8 cellular contexts compared by ENCODE assay signal in genomic region chr6:150720774-150721233, GRCh38.
DNase-seq lines count a peak whose midpoint lies in the region; ATAC-seq and TF ChIP-seq lines count a peak whose summit lies in the region.

No MANE protein-coding gene starts in this region.

- no peaks in the 10 kb centered on the region for H3K27me3 ChIP-seq in SJCRH30
- no peaks in the 10 kb centered on the region for H3K27me3 ChIP-seq in WERI-Rb-1 (ENCODE audit: insufficient read depth, low read depth, severe bottlenecking)
- no peaks in the 10 kb centered on the region for H3K27me3 ChIP-seq in CD4-positive, alpha-beta memory T cell (ENCODE audit: insufficient read depth, low read length)

- H3K36me3 Mint-ChIP-seq in CD4-positive, alpha-beta memory T cell: no peaks in the 10 kb centered on the region

- peaks cover 3 to 12% (median 7%) of the 10 kb centered on the region in 4 donors for H3K4me1 Mint-ChIP-seq in CD4-positive, alpha-beta memory T cell

- POLR2A ChIA-PET in CD4-positive, alpha-beta memory T cell (lab: Charles Lee; ENCODE audit: partially characterized antibody): no interaction called here

- peaks cover 2 to 4% of the 10 kb centered on the region in 2 donors for H3K27me3 Mint-ChIP-seq in CD4-positive, alpha-beta memory T cell

- TF ChIP-seq CTCF in GM12864 (IDR thresholded peaks at IDR 0.05; ENCODE audit: low read depth, low read length, missing control alignments): peak; percentile 15
- no peak for TF ChIP-seq CTCF in GM20000 (IDR thresholded peaks at IDR 0.05; ENCODE audit: extremely low read depth, missing control alignments)
- no peak for TF ChIP-seq CTCF in WERI-Rb-1 (IDR thresholded peaks at IDR 0.05; ENCODE audit: low read depth, low read length)

- H3K4me3 ChIP-seq in GM12864 (ENCODE audit: low read depth, low read length) (no peak overlapping the region), SJCRH30 (no peak overlapping the region), WERI-Rb-1 (ENCODE audit: low read depth, low read length) (no peak overlapping the region)
- no peak overlapping the region for H3K4me3 ChIP-seq in CD4-positive, alpha-beta memory T cell (ENCODE audit: low read length in 2 of 2)

- CTCF ChIA-PET in CD4-positive, alpha-beta memory T cell (lab: Charles Lee; ENCODE audit: partially characterized antibody): interaction anchor here (0.7 kb wide), 1 partner anchor 9 kb away, joined by 3 read pairs; no protein-coding TSS in a partner anchor

- H3K36me3 ChIP-seq in SJCRH30 (no peaks in the 10 kb centered on the region), WERI-Rb-1 (no peaks in the 10 kb centered on the region)
- H3K36me3 ChIP-seq in CD4-positive, alpha-beta memory T cell (ENCODE audit: insufficient read depth, low read length): no peaks in the 10 kb centered on the region

- H3K4me3 Mint-ChIP-seq in CD4-positive, alpha-beta memory T cell: peak overlapping the region in 1 of 8 donors; percentile 27

- peaks cover 36% of the 10 kb centered on the region for H3K4me1 ChIP-seq in SJCRH30
- H3K4me1 ChIP-seq in CD4-positive, alpha-beta memory T cell (ENCODE audit: insufficient read depth, low read length): no peaks in the 10 kb centered on the region

- peak; percentile 97 for ATAC-seq in HG03457 (IDR thresholded peaks at IDR 0.05; ENCODE audit: unreplicated experiment)

- no peak overlapping the region for H3K27ac Mint-ChIP-seq in CD4-positive, alpha-beta memory T cell

- no peaks in the 10 kb centered on the region for H3K9me3 ChIP-seq in SJCRH30 (replicated peaks)
- H3K9me3 ChIP-seq in WERI-Rb-1 (ENCODE audit: severe bottlenecking): peaks cover 7% of the 10 kb centered on the region
- H3K9me3 ChIP-seq in CD4-positive, alpha-beta memory T cell (ENCODE audit: control insufficient read depth in 1 of 2, low read length in 2 of 2): no peaks in the 10 kb centered on the region

- intact Hi-C loops in CD4-positive, alpha-beta memory T cell (cut with micrococcal nuclease): no loop called here

- H3K27ac ChIP-seq in SJCRH30 (peak overlapping the region; percentile 27; the same call in 1 of the 2 replicates), WERI-Rb-1 (no peak overlapping the region)
- no peak overlapping the region for H3K27ac ChIP-seq in CD4-positive, alpha-beta memory T cell (ENCODE audit: low read depth, low read length)

- DNase-seq in GM12864 (ENCODE audit: low read depth) (peak; percentile 74), GM20000 (ENCODE audit: low spot score) (peak; percentile 72), SJCRH30 (peak; percentile 48 to 72), iris pigment epithelial cell (ENCODE audit: low read depth) (peak; percentile 40), D341Med (ENCODE audit: low spot score) (no peak), WERI-Rb-1 (no peak)
- DNase-seq in CD4-positive, alpha-beta memory T cell: no peak

- H3K9me3 Mint-ChIP-seq in CD4-positive, alpha-beta memory T cell: no peaks in the 10 kb centered on the region

Comparison
In these comparisons a context has a peak if more than half of its experiments do, and no peak if none do; other contexts are left out.
1. DNase-seq: peak in GM12864 (single experiment), GM20000 (single experiment), SJCRH30 (2 of 2) and iris pigment epithelial cell (single experiment); none in D341Med (single experiment), WERI-Rb-1 (single experiment) and CD4-positive, alpha-beta memory T cell (0 of 5).